9 cellular contexts compared by ENCODE assay signal in genomic region chr1:9004731-9005708, GRCh38. TPM values are rescaled to one million over a fixed set of nuclear protein-coding genes. Genes with fewer than 3 reads are reported as not detected.
DNase-seq lines count a peak whose midpoint lies in the region; ATAC-seq and TF ChIP-seq lines count a peak whose summit lies in the region.
"Had no signal": no experiment of that assay in that cellular context is flagged by ENCODE, and none has a peak within 500 bp of the region (broad histone marks: within the 10 kb centered on the region; RNA-seq: fewer than 3 reads in every experiment).

No MANE protein-coding gene starts in this region.

- no peaks in the 10 kb centered on the region for H3K79me2 ChIP-seq in parathyroid adenoma

- H3K9me3 ChIP-seq in parathyroid adenoma (ENCODE audit: control insufficient read depth, low read length) (no peaks in the 10 kb centered on the region), tibial nerve (no peaks in the 10 kb centered on the region)

- H3K4me1 ChIP-seq in parathyroid adenoma (no peaks in the 10 kb centered on the region), tibial nerve (peaks cover 0 to 6% (median 0%) of the 10 kb centered on the region in 4 donors)

- no peak for ATAC-seq in HG03520 (IDR thresholded peaks at IDR 0.05; ENCODE audit: unreplicated experiment)

- no peak overlapping the region for H3K4me2 ChIP-seq in parathyroid adenoma (ENCODE audit: low read length)

- no peak overlapping the region for H3K9ac ChIP-seq in parathyroid adenoma

- no peak for TF ChIP-seq POLR2A in tibial nerve (IDR thresholded peaks at IDR 0.05)

- H3K27ac ChIP-seq in HL-60 (replicated peaks), result no peak overlapping the region
- no peak overlapping the region for H3K27ac ChIP-seq in parathyroid adenoma
- peak overlapping the region in 1 of 4 donors; percentile 45 for H3K27ac ChIP-seq in tibial nerve

- H2AFZ ChIP-seq in parathyroid adenoma, result peak overlapping the region; percentile 42

- H3K4me3 ChIP-seq in HL-60 (replicated peaks; ENCODE audit: insufficient read depth, low read length) (no peak overlapping the region), parathyroid adenoma (ENCODE audit: low read depth, low read length) (no peak overlapping the region), tibial nerve (no peak overlapping the region)

- peak; percentile 99 for TF ChIP-seq CTCF in HL-60 (IDR thresholded peaks at IDR 0.05; ENCODE audit: insufficient read depth, low read length)
- TF ChIP-seq CTCF in parathyroid adenoma (IDR thresholded peaks at IDR 0.05), result peak; percentile 86
- peak; percentile 89 to 98 (median 94) for TF ChIP-seq CTCF in tibial nerve (IDR thresholded peaks at IDR 0.05)

- 45 to 57% methylated on average over 27 to 28 of the region's 28 CpGs for WGBS in tibial nerve, 2 donors

- peak; percentile 88 for DNase-seq in Daoy (ENCODE audit: low read depth)
- peak; percentile 63 to 81 for DNase-seq in HL-60 (ENCODE audit: low read depth in 1 of 2, low spot score in 1 of 2)
- DNase-seq in SK-N-DZ (ENCODE audit: low spot score), result peak; percentile 40
- peak; percentile 79 for DNase-seq in activated gamma-delta T cell treated with Interleukin-2 at 50 U/mL for 16 hours
- peak; percentile 86 for DNase-seq in germinal center (ENCODE audit: low spot score)
- DNase-seq in tibial nerve (ENCODE audit: low spot score in 2 of 2), result peak; percentile 75 to 87

- H3K36me3 ChIP-seq in parathyroid adenoma (ENCODE audit: control insufficient read depth, insufficient read depth, low read length) (no peaks in the 10 kb centered on the region), tibial nerve (no peaks in the 10 kb centered on the region)

- no peaks in the 10 kb centered on the region for H3K27me3 ChIP-seq in HL-60 (ENCODE audit: insufficient read depth, poor library complexity, severe bottlenecking)
- H3K27me3 ChIP-seq in parathyroid adenoma (ENCODE audit: control insufficient read depth, insufficient read depth, low read length), result no peaks in the 10 kb centered on the region
- H3K27me3 ChIP-seq in tibial nerve, result no peaks in the 10 kb centered on the region

- peak in 1 of 2 donors; percentile 49 for TF ChIP-seq EP300 in tibial nerve (IDR thresholded peaks at IDR 0.05)

RNA-seq across cellular contexts. Expression of gene SLC2A7, which starts 21.2 kb away (rescaled TPM):
- total RNA-seq in Daoy (2014; rRNA removed; shearing (Covaris generic)), result not detected in 2 replicates
- polyA plus RNA-seq in SK-N-DZ (2014; cell fraction: cytosol; rRNA removed), result not detected in 2 replicates
- not detected in 2 replicates for polyA plus RNA-seq in SK-N-DZ (2014; cell fraction: nucleus; rRNA removed)
- total RNA-seq in tibial nerve, result not detected
- total RNA-seq: glomerular endothelial cell had no signal

RNA-seq across cellular contexts. Expression of gene CA6, which starts 59.4 kb away (rescaled TPM):
- total RNA-seq in Daoy (2014; rRNA removed; shearing (Covaris generic)), result not detected in 2 replicates
- not detected in 2 replicates for polyA plus RNA-seq in SK-N-DZ (2014; cell fraction: cytosol; rRNA removed)
- not detected in 2 replicates for polyA plus RNA-seq in SK-N-DZ (2014; cell fraction: nucleus; rRNA removed)
- total RNA-seq in tibial nerve, result not detected
- total RNA-seq: glomerular endothelial cell had no signal
